ENCODE assay signal across 31 cellular contexts in genomic region chr19:46353730-46354528, GRCh38. TPM values are rescaled to one million over a fixed set of nuclear protein-coding genes. Genes with fewer than 3 reads are reported as not detected.
A peak's percentile ranks its signal among the peaks of the same experiment; 100 is the strongest.
DNase-seq lines count a peak whose midpoint lies in the region; ATAC-seq, FAIRE-seq and TF ChIP-seq lines count a peak whose summit lies in the region.
"Had no signal": no experiment of that assay in that cellular context is flagged by ENCODE, and none has a peak within 500 bp of the region (broad histone marks: within the 10 kb centered on the region; RNA-seq: fewer than 3 reads in every experiment).

No MANE protein-coding gene starts in this region.

- H3K36me3 ChIP-seq in Caco-2 (ENCODE audit: control insufficient read depth, insufficient read depth, low read length) (peaks cover 13% of the 10 kb centered on the region), K562 (ENCODE audit: control insufficient read depth, insufficient read depth, low read length) (peaks cover 90% of the 10 kb centered on the region), neuronal stem cell (replicated peaks in 1 of 2; ENCODE audit: control insufficient read depth in 2 of 2, insufficient read depth in 2 of 2, low read length in 2 of 2) (peaks cover 35 to 93% of the 10 kb centered on the region in 2 donors), lower lobe of right lung (peaks cover 49% of the 10 kb centered on the region), GM23338 (ENCODE audit: insufficient read depth) (peaks cover 23% of the 10 kb centered on the region)

- peaks cover 10% of the 10 kb centered on the region; the same call in 1 of the 2 replicates for H4K20me1 ChIP-seq in K562 (replicated peaks; ENCODE audit: control insufficient read depth, insufficient read depth, low read length)
- peaks cover 27% of the 10 kb centered on the region for H4K20me1 ChIP-seq in GM23338 (replicated peaks; ENCODE audit: insufficient read depth)

- no peak overlapping the region for H3K14ac ChIP-seq in neuronal stem cell (ENCODE audit: low read length)

- H2AK5ac ChIP-seq in neuronal stem cell (ENCODE audit: low read depth, low read length), result no peak overlapping the region

- no peak for DNase-seq in activated CD8-positive, alpha-beta memory T cell treated with anti-CD3 and anti-CD28 coated beads, Interleukin-2, amount 10 ng/mL, durations not matched to agents 7 days and 5 days
- DNase-seq in activated CD8-positive, alpha-beta memory T cell treated with anti-CD3 and anti-CD28 coated beads, Interleukin-2, amount 50 U/mL, for 4 hours, result no peak
- DNase-seq in Caco-2, result no peak
- no peak for DNase-seq in K562 (ENCODE audit: extremely low read depth in 1 of 4, low spot score in 3 of 4)
- DNase-seq in neuronal stem cell (ENCODE audit: low spot score), result no peak
- DNase-seq in GOT3 (lab: John Stamatoyannopoulos, UW), result no peak
- DNase-seq in lower lobe of right lung, result no peak
- DNase-seq in GM23338 (ENCODE audit: low spot score), result no peak
- DNase-seq: activated CD4-positive, alpha-beta T cell treated with anti-CD3 and anti-CD28 coated beads for 4 hours; activated T-cell treated with anti-CD3 and anti-CD28 coated beads, Interleukin-2, amount 50 U/mL, for 48 hours; CD4-positive, CD25-positive, alpha-beta regulatory T cell; cerebellar nuclear complex; foreskin fibroblast; H7; KG1; MG63; NCI-H1417; SIG-M5; stimulated activated CD4-positive, alpha-beta T cell treated with anti-CD3 and anti-CD28 coated beads, Interleukin-1b, Interleukin-23, amount 100 ng/mL, for 48 hours had no signal

- no peak overlapping the region for H2BK15ac ChIP-seq in neuronal stem cell (ENCODE audit: low read length)

- H3K27ac ChIP-seq in K562 (ENCODE audit: extremely low read depth, low read depth, low read length), result no peak overlapping the region
- no peak overlapping the region for H3K27ac ChIP-seq in neuronal stem cell (replicated peaks; ENCODE audit: low read length)
- H3K27ac ChIP-seq in lower lobe of right lung, result no peak overlapping the region
- H3K27ac ChIP-seq in GM23338 (ENCODE audit: low read depth), result no peak overlapping the region
- H3K27ac ChIP-seq: esophagus muscularis mucosa, vagina, VCaP had no signal

- H3K4ac ChIP-seq in neuronal stem cell (ENCODE audit: low read length), result no peak overlapping the region

- no peak overlapping the region for H3K18ac ChIP-seq in neuronal stem cell (ENCODE audit: low read length)

- H2BK120ac ChIP-seq in neuronal stem cell (ENCODE audit: low read depth, low read length), result no peak overlapping the region

- BruUV-seq in Caco-2 (replicated peaks; lab: Mats Ljungman, UMichigan) (no TSS peak), K562 (replicated peaks; lab: Mats Ljungman, UMichigan) (no TSS peak)

- ATAC-seq in activated CD8-positive, alpha-beta memory T cell treated with anti-CD3 and anti-CD28 coated beads, Interleukin-2, amount 10 ng/mL, durations not matched to agents 7 days and 5 days, result no peak
- ATAC-seq in K562 (no peak), lower lobe of right lung (no peak), GM23338 (no peak)
- ATAC-seq: GM12878; natural killer cell treated with Interleukin-12 subunit alpha and Interleukin-12 subunit beta and Interleukin-15 and Interleukin-18, amount 100 ng/mL, for 72 hours; Panc1 had no signal

- in situ Hi-C loops in K562 (cut with MboI), result no loop called here

- peaks cover 38% of the 10 kb centered on the region for H3K36me3 Mint-ChIP-seq in activated CD8-positive, alpha-beta memory T cell treated with anti-CD3 and anti-CD28 coated beads, Interleukin-2, amount 10 ng/mL, durations not matched to agents 7 days and 5 days
- H3K36me3 Mint-ChIP-seq in Caco-2 (ENCODE audit: insufficient read depth, unreplicated experiment) (peaks cover 44% of the 10 kb centered on the region), GM23338 (ENCODE audit: low read depth) (peaks cover 54% of the 10 kb centered on the region)
- H3K36me3 Mint-ChIP-seq: natural killer cell treated with Interleukin-12 subunit alpha and Interleukin-12 subunit beta and Interleukin-15 and Interleukin-18, amount 100 ng/mL, for 72 hours had no signal

- TF ChIP-seq EP300 in K562 (IDR thresholded peaks at IDR 0.05; ENCODE audit: low read length), result no peak

- POLR2A ChIA-PET in Caco-2 (lab: Charles Lee) (no interaction called here), K562 (lab: Yijun Ruan, JAX) (interaction anchor here (0.6 kb wide), 1 partner anchor 1330 kb away, joined by 3 read pairs; no protein-coding TSS in a partner anchor)

- peak overlapping the region in 1 of 2 experiments; percentile 21; a peak in 1 of 4 replicates for H3K9ac ChIP-seq in K562 (ENCODE audit: insufficient read depth in 1 of 2, low read depth in 2 of 2, low read length in 2 of 2)
- H3K9ac ChIP-seq in neuronal stem cell (ENCODE audit: low read depth, low read length, poor library complexity), result no peak overlapping the region

- H3K4me2 ChIP-seq in K562 (ENCODE audit: insufficient read depth, low read length) (no peak overlapping the region), neuronal stem cell (ENCODE audit: insufficient read depth, low read length, poor library complexity, severe bottlenecking) (no peak overlapping the region), GM23338 (no peak overlapping the region)
- H3K4me2 ChIP-seq: smooth muscle cell had no signal

- peak overlapping the region; percentile 46 for H3K27ac Mint-ChIP-seq in activated CD8-positive, alpha-beta memory T cell treated with anti-CD3 and anti-CD28 coated beads, Interleukin-2, amount 10 ng/mL, durations not matched to agents 7 days and 5 days
- peak overlapping the region; percentile 56 for H3K27ac Mint-ChIP-seq in Caco-2 (ENCODE audit: unreplicated experiment)
- no peak overlapping the region for H3K27ac Mint-ChIP-seq in GM23338
- H3K27ac Mint-ChIP-seq: stimulated activated naive CD8-positive, alpha-beta T cell treated with anti-CD3 and anti-CD28 coated beads, Interleukin-15, Interleukin-2, amounts not matched to agents 100 ng/mL and 50 ng/mL, for 24 hours had no signal

- H3K9me3 ChIP-seq in Caco-2, result no peaks in the 10 kb centered on the region
- H3K9me3 ChIP-seq in K562 (replicated peaks; ENCODE audit: control insufficient read depth, insufficient read depth, low read depth, low read length), result no peaks in the 10 kb centered on the region
- no peaks in the 10 kb centered on the region for H3K9me3 ChIP-seq in neuronal stem cell (replicated peaks in 1 of 2; ENCODE audit: control insufficient read depth in 2 of 2, insufficient read depth in 1 of 2, low read depth in 1 of 2, low read length in 2 of 2)
- no peaks in the 10 kb centered on the region for H3K9me3 ChIP-seq in lower lobe of right lung
- H3K9me3 ChIP-seq: adrenal gland, esophagus muscularis mucosa, MG63, vagina had no signal

- peaks cover 71% of the 10 kb centered on the region for H3K79me2 ChIP-seq in K562 (ENCODE audit: control insufficient read depth, insufficient read depth, low read length)
- peaks cover 71% of the 10 kb centered on the region for H3K79me2 ChIP-seq in GM23338 (replicated peaks; ENCODE audit: insufficient read depth)

- H2BK5ac ChIP-seq in neuronal stem cell (ENCODE audit: low read length), result peak overlapping the region; percentile 28

- no peaks in the 10 kb centered on the region for H3K9me1 ChIP-seq in K562 (ENCODE audit: control insufficient read depth, insufficient read depth, low read length)

- no peak for TF ChIP-seq POLR2A in K562 (conservative IDR thresholded peaks at IDR 0.05)

- H3K27me3 ChIP-seq in Caco-2 (replicated peaks; ENCODE audit: control insufficient read depth, insufficient read depth, low read length), result no peaks in the 10 kb centered on the region
- no peaks in the 10 kb centered on the region for H3K27me3 ChIP-seq in K562 (ENCODE audit: control insufficient read depth in 2 of 2, insufficient read depth in 2 of 2, low read length in 2 of 2)
- no peaks in the 10 kb centered on the region for H3K27me3 ChIP-seq in neuronal stem cell (ENCODE audit: control insufficient read depth in 3 of 3, insufficient read depth in 3 of 3, low read depth in 1 of 3, low read length in 3 of 3)
- no peaks in the 10 kb centered on the region for H3K27me3 ChIP-seq in lower lobe of right lung (ENCODE audit: low read depth)
- no peaks in the 10 kb centered on the region for H3K27me3 ChIP-seq in GM23338 (ENCODE audit: insufficient read depth)
- H3K27me3 ChIP-seq: adrenal gland, esophagus muscularis mucosa, MG63, vagina had no signal

- intact Hi-C loops in Caco-2 (cut with micrococcal nuclease; ENCODE audit: unreplicated experiment), result no loop called here
- intact Hi-C loops in K562 (cut with micrococcal nuclease), result no loop called here
- intact Hi-C loops in lower lobe of right lung (cut with DNase I), result no loop called here

- no peak overlapping the region for H4K91ac ChIP-seq in neuronal stem cell (ENCODE audit: low read depth, low read length, poor library complexity)

- FAIRE-seq in K562 (lab: Jason Lieb, UNC), result no peak
- FAIRE-seq: GM12878 had no signal

- H3F3A ChIP-seq in GM23338 (replicated peaks; ENCODE audit: low read depth), result no peaks in the 10 kb centered on the region

- no peak overlapping the region for H2BK12ac ChIP-seq in neuronal stem cell (ENCODE audit: low read length)

- H3K9me3 Mint-ChIP-seq in activated CD8-positive, alpha-beta memory T cell treated with anti-CD3 and anti-CD28 coated beads, Interleukin-2, amount 10 ng/mL, durations not matched to agents 7 days and 5 days (ENCODE audit: low read depth), result no peaks in the 10 kb centered on the region
- H3K9me3 Mint-ChIP-seq in Caco-2 (ENCODE audit: unreplicated experiment) (no peaks in the 10 kb centered on the region), GM23338 (no peaks in the 10 kb centered on the region)
- H3K9me3 Mint-ChIP-seq: CD4-positive, CD25-positive, alpha-beta regulatory T cell; natural killer cell treated with Interleukin-12 subunit alpha and Interleukin-12 subunit beta and Interleukin-15 and Interleukin-18, amount 100 ng/mL, for 72 hours; stimulated activated naive CD8-positive, alpha-beta T cell treated with anti-CD3 and anti-CD28 coated beads, Interleukin-15, Interleukin-2, amounts not matched to agents 100 ng/mL and 50 ng/mL, for 24 hours had no signal

- no peak overlapping the region for H3K4me3 ChIP-seq in Caco-2 (ENCODE audit: low read depth, low read length)
- H3K4me3 ChIP-seq in K562, result no peak overlapping the region
- peak overlapping the region in 1 of 2 donors; percentile 5 for H3K4me3 ChIP-seq in neuronal stem cell (ENCODE audit: low read length in 2 of 2)
- no peak overlapping the region for H3K4me3 ChIP-seq in lower lobe of right lung
- H3K4me3 ChIP-seq in GM23338, result no peak overlapping the region
- H3K4me3 ChIP-seq: adrenal gland, esophagus muscularis mucosa, GM12878, MG63, smooth muscle cell, vagina had no signal

- peaks cover 59% of the 10 kb centered on the region for H3K4me1 Mint-ChIP-seq in activated CD8-positive, alpha-beta memory T cell treated with anti-CD3 and anti-CD28 coated beads, Interleukin-2, amount 10 ng/mL, durations not matched to agents 7 days and 5 days
- peaks cover 12% of the 10 kb centered on the region for H3K4me1 Mint-ChIP-seq in Caco-2 (ENCODE audit: low read depth, unreplicated experiment)
- peaks cover 29% of the 10 kb centered on the region for H3K4me1 Mint-ChIP-seq in GM23338

- no peak for TF ChIP-seq RAD21 in K562 (CRISPR knock-in tag; conservative IDR thresholded peaks at IDR 0.05 in 1 of 2, IDR thresholded peaks at IDR 0.05 in 1 of 2)

- H2AFZ ChIP-seq in K562 (ENCODE audit: low read depth, low read length), result no peak overlapping the region
- H2AFZ ChIP-seq in neuronal stem cell (ENCODE audit: low read length), result no peak overlapping the region
- H2AFZ ChIP-seq in GM23338, result no peak overlapping the region

- H3K4me1 ChIP-seq in Caco-2 (peaks cover 43% of the 10 kb centered on the region), K562 (replicated peaks in 1 of 2; ENCODE audit: control insufficient read depth in 2 of 2, insufficient read depth in 2 of 2, low read length in 2 of 2) (peaks cover 15 to 38% of the 10 kb centered on the region in 2 experiments), neuronal stem cell (ENCODE audit: control insufficient read depth in 2 of 2, insufficient read depth in 1 of 2, low read depth in 1 of 2, low read length in 2 of 2) (peaks cover 0 to 5% of the 10 kb centered on the region in 2 donors), lower lobe of right lung (peaks cover 35% of the 10 kb centered on the region), GM23338 (ENCODE audit: insufficient read depth) (peaks cover 21% of the 10 kb centered on the region)

- CTCF ChIA-PET in activated CD8-positive, alpha-beta memory T cell treated with anti-CD3 and anti-CD28 coated beads, Interleukin-2, amount 10 ng/mL, durations not matched to agents 7 days and 5 days (lab: Charles Lee), result interaction anchor here (1.0 kb wide), 1 partner anchor 74 kb away, joined by 3 read pairs; no protein-coding TSS in a partner anchor
- CTCF ChIA-PET in Caco-2 (lab: Charles Lee) (no interaction called here), K562 (lab: Yijun Ruan, JAX; ENCODE audit: low intra/inter-chr PET ratio) (no interaction called here)

- H3K9me2 ChIP-seq in GM23338 (ENCODE audit: insufficient read depth), result no peaks in the 10 kb centered on the region

- H3K27me3 Mint-ChIP-seq in activated CD8-positive, alpha-beta memory T cell treated with anti-CD3 and anti-CD28 coated beads, Interleukin-2, amount 10 ng/mL, durations not matched to agents 7 days and 5 days, result no peaks in the 10 kb centered on the region
- no peaks in the 10 kb centered on the region for H3K27me3 Mint-ChIP-seq in Caco-2 (ENCODE audit: insufficient read depth, unreplicated experiment)
- peaks cover 15% of the 10 kb centered on the region for H3K27me3 Mint-ChIP-seq in GM23338 (ENCODE audit: insufficient read depth, low read depth, poor library complexity)
- H3K27me3 Mint-ChIP-seq: CD4-positive, CD25-positive, alpha-beta regulatory T cell; natural killer cell treated with Interleukin-12 subunit alpha and Interleukin-12 subunit beta and Interleukin-15 and Interleukin-18, amount 100 ng/mL, for 72 hours; stimulated activated naive CD8-positive, alpha-beta T cell treated with anti-CD3 and anti-CD28 coated beads, Interleukin-15, Interleukin-2, amounts not matched to agents 100 ng/mL and 50 ng/mL, for 24 hours had no signal

- H3K79me1 ChIP-seq in neuronal stem cell (ENCODE audit: low read depth, low read length), result peaks cover 19% of the 10 kb centered on the region

- WGBS in K562 (ENCODE audit: insufficient coverage, low coverage, missing lambda C conversion rate), result 98% methylated on average over 25 of the region's 28 CpGs
- WGBS in neuronal stem cell (ENCODE audit: extremely low coverage in 2 of 2, insufficient read length in 2 of 2, insufficient replicate concordance in 1 of 2), 2 donors, result no CpG with 5 or more reads among the region's 28 CpGs

- H3K23ac ChIP-seq in neuronal stem cell (ENCODE audit: low read depth, low read length, poor library complexity), result peak overlapping the region; percentile 52

- TF ChIP-seq CTCF in Caco-2 (IDR thresholded peaks at IDR 0.05; ENCODE audit: insufficient read depth in 1 of 2, low read depth in 1 of 2, low read length in 1 of 2, severe bottlenecking in 1 of 2, unreplicated experiment in 1 of 2), result no peak
- no peak for TF ChIP-seq CTCF in K562 (IDR thresholded peaks at IDR 0.05 in 2 of 3, conservative IDR thresholded peaks at IDR 0.05 in 1 of 3; ENCODE audit: insufficient read depth in 2 of 3, low read depth in 1 of 3, low read length in 3 of 3)
- no peak for TF ChIP-seq CTCF in lower lobe of right lung (IDR thresholded peaks at IDR 0.05)
- TF ChIP-seq CTCF in GM23338 (conservative IDR thresholded peaks at IDR 0.05; ENCODE audit: low read depth in 2 of 2), result no peak

- no peak overlapping the region for H4K8ac ChIP-seq in neuronal stem cell (ENCODE audit: low read depth, low read length)

- no peak overlapping the region for H3K4me3 Mint-ChIP-seq in activated CD8-positive, alpha-beta memory T cell treated with anti-CD3 and anti-CD28 coated beads, Interleukin-2, amount 10 ng/mL, durations not matched to agents 7 days and 5 days
- H3K4me3 Mint-ChIP-seq in Caco-2 (ENCODE audit: unreplicated experiment), result no peak overlapping the region
- H3K4me3 Mint-ChIP-seq in GM23338, result no peak overlapping the region
- H3K4me3 Mint-ChIP-seq: natural killer cell treated with Interleukin-12 subunit alpha and Interleukin-12 subunit beta and Interleukin-15 and Interleukin-18, amount 100 ng/mL, for 72 hours; stimulated activated naive CD8-positive, alpha-beta T cell treated with anti-CD3 and anti-CD28 coated beads, Interleukin-15, Interleukin-2, amounts not matched to agents 100 ng/mL and 50 ng/mL, for 24 hours had no signal

RNA-seq across cellular contexts. Expression of gene PPP5C, which starts 7.0 kb away (rescaled TPM):
- 100 to 1,000 TPM in 1 of 2 experiments, 10 to 100 TPM in 1; 99.2 to 110 TPM for total RNA-seq in activated CD8-positive, alpha-beta memory T cell treated with anti-CD3 and anti-CD28 coated beads, Interleukin-2, amount 10 ng/mL, durations not matched to agents 7 days and 5 days
- total RNA-seq in Caco-2 (2022) (120 and 130 TPM in 2 replicates), K562 (2014; rRNA removed) (109 and 143 TPM in 2 replicates), K562 (2014; rRNA removed; fragmentation: Illumina TruSeq; extraction: Trizol) (60.3 and 69.4 TPM in 2 replicates), K562 (2015; rRNA removed; fragmentation: Illumina TruSeq; extraction: Trizol) (86.3 and 88.6 TPM in 2 replicates), K562 (2021) (99.9 and 108 TPM in 2 replicates), lower lobe of right lung (48.9 TPM)
- total RNA-seq in K562 (2011; cell fraction: chromatin; rRNA removed; ENCODE audit: low replicate concordance), result 203 and 276 TPM in 2 replicates
- total RNA-seq in K562 (2011; cell fraction: nucleolus; rRNA removed), result 178 and 192 TPM in 2 replicates
- total RNA-seq in K562 (2011; cell fraction: nucleoplasm; rRNA removed), result 188 and 196 TPM in 2 replicates
- polyA plus RNA-seq in K562 (2011; rRNA removed) (131 and 136 TPM in 2 replicates), K562 (2014; fragmentation: Illumina TruSeq; extraction: Trizol) (163 and 166 TPM in 2 replicates), K562 (2014; fragmentation: Nextera tagmentation; extraction: Ambion mirVana) (1 to 10 TPM; 1.9 to 4.9 TPM), K562 (2014; rRNA removed) (134 and 145 TPM in 2 replicates), GM23338 (2016; fragmentation: Nextera tagmentation; extraction: Ambion mirVana) (45.3 and 51.6 TPM in 2 replicates)
- 165 and 193 TPM in 2 replicates for polyA plus RNA-seq in K562 (2011; cell fraction: cytosol; rRNA removed)
- 282 and 334 TPM in 2 replicates for polyA plus RNA-seq in K562 (2011; cell fraction: nucleus; rRNA removed)
- polyA plus RNA-seq in K562 (2012), result 81.0 and 88.2 TPM in 2 replicates
- 119 and 149 TPM in 2 replicates for polyA minus RNA-seq in K562 (2011; rRNA and poly(A)+ RNA removed)
- polyA minus RNA-seq in K562 (2011; cell fraction: cytosol; rRNA and poly(A)+ RNA removed), result 72.9 and 88.8 TPM in 2 replicates
- polyA minus RNA-seq in K562 (2011; cell fraction: nucleus; rRNA and poly(A)+ RNA removed), result 84.4 and 101 TPM in 2 replicates
- polyA plus RNA-seq in neuronal stem cell (2013, experiment 1 of 2), result 79.2 TPM
- 78.7 TPM for polyA plus RNA-seq in neuronal stem cell (2013, experiment 2 of 2)
- 111 and 123 TPM in 2 replicates for total RNA-seq in GM23338 (2014; rRNA removed; shearing (Covaris generic))

RNA-seq across cellular contexts. Expression of gene HIF3A, which starts 57.1 kb away (rescaled TPM):
- not detected for total RNA-seq in activated CD8-positive, alpha-beta memory T cell treated with anti-CD3 and anti-CD28 coated beads, Interleukin-2, amount 10 ng/mL, durations not matched to agents 7 days and 5 days
- total RNA-seq in Caco-2 (2022), result 5.2 and 5.4 TPM in 2 replicates
- total RNA-seq in K562 (2011; cell fraction: chromatin; rRNA removed; ENCODE audit: low replicate concordance), result not detected in 2 replicates
- not detected in 2 replicates for total RNA-seq in K562 (2011; cell fraction: nucleolus; rRNA removed)
- not detected in 2 replicates for total RNA-seq in K562 (2011; cell fraction: nucleoplasm; rRNA removed)
- not detected in 2 replicates for total RNA-seq in K562 (2014; rRNA removed)
- total RNA-seq in K562 (2014; rRNA removed; fragmentation: Illumina TruSeq; extraction: Trizol), result not detected in 2 replicates
- total RNA-seq in K562 (2015; rRNA removed; fragmentation: Illumina TruSeq; extraction: Trizol), result not detected in 2 replicates
- total RNA-seq in K562 (2021), result 0.29 TPM in 1 of 2 replicates, not detected in the other
- not detected in 2 replicates for polyA plus RNA-seq in K562 (2011; rRNA removed)
- 0.09 TPM in 1 of 2 replicates, not detected in the other for polyA plus RNA-seq in K562 (2011; cell fraction: cytosol; rRNA removed)
- polyA plus RNA-seq in K562 (2011; cell fraction: nucleus; rRNA removed), result not detected in 2 replicates
- polyA plus RNA-seq in K562 (2012), result 0.04 TPM in 1 of 2 replicates, not detected in the other
- not detected in 2 replicates for polyA plus RNA-seq in K562 (2014; fragmentation: Illumina TruSeq; extraction: Trizol)
- polyA plus RNA-seq in K562 (2014; fragmentation: Nextera tagmentation; extraction: Ambion mirVana), result not detected
- polyA plus RNA-seq in K562 (2014; rRNA removed), result not detected in 2 replicates
- polyA minus RNA-seq in K562 (2011; rRNA and poly(A)+ RNA removed), result not detected in 2 replicates
- not detected in 2 replicates for polyA minus RNA-seq in K562 (2011; cell fraction: cytosol; rRNA and poly(A)+ RNA removed)
- not detected in 2 replicates for polyA minus RNA-seq in K562 (2011; cell fraction: nucleus; rRNA and poly(A)+ RNA removed)
- 26.2 TPM for polyA plus RNA-seq in neuronal stem cell (2013, experiment 1 of 2)
- 28.6 TPM for polyA plus RNA-seq in neuronal stem cell (2013, experiment 2 of 2)
- 64.1 TPM for total RNA-seq in lower lobe of right lung
- 34.1 and 70.5 TPM in 2 replicates for total RNA-seq in GM23338 (2014; rRNA removed; shearing (Covaris generic))
- polyA plus RNA-seq in GM23338 (2016; fragmentation: Nextera tagmentation; extraction: Ambion mirVana), result 20.4 and 20.8 TPM in 2 replicates
- total RNA-seq: A172; activated CD8-positive, alpha-beta memory T cell treated with anti-CD3 and anti-CD28 coated beads for 36 hours; CD4-positive, CD25-positive, alpha-beta regulatory T cell; natural killer cell treated with Interleukin-12 subunit alpha and Interleukin-12 subunit beta and Interleukin-15 and Interleukin-18, amount 100 ng/mL, for 72 hours; osteoblast had no signal
- polyA plus RNA-seq: CD4-positive, CD25-positive, alpha-beta regulatory T cell had no signal

RNA-seq across cellular contexts. Expression of gene CCDC8, which starts 59.4 kb away (rescaled TPM):
- not detected for total RNA-seq in activated CD8-positive, alpha-beta memory T cell treated with anti-CD3 and anti-CD28 coated beads, Interleukin-2, amount 10 ng/mL, durations not matched to agents 7 days and 5 days
- total RNA-seq in Caco-2 (2022) (0.18 and 0.37 TPM in 2 replicates), K562 (2014; rRNA removed) (30.8 and 32.4 TPM in 2 replicates), K562 (2014; rRNA removed; fragmentation: Illumina TruSeq; extraction: Trizol) (6.6 and 9.7 TPM in 2 replicates), K562 (2015; rRNA removed; fragmentation: Illumina TruSeq; extraction: Trizol) (21.6 and 22.3 TPM in 2 replicates), K562 (2021) (21.9 and 22.5 TPM in 2 replicates), lower lobe of right lung (9.1 TPM)
- 10.0 and 21.6 TPM in 2 replicates for total RNA-seq in K562 (2011; cell fraction: chromatin; rRNA removed; ENCODE audit: low replicate concordance)
- 20.5 and 23.5 TPM in 2 replicates for total RNA-seq in K562 (2011; cell fraction: nucleolus; rRNA removed)
- total RNA-seq in K562 (2011; cell fraction: nucleoplasm; rRNA removed), result 15.2 and 15.6 TPM in 2 replicates
- polyA plus RNA-seq in K562 (2011; rRNA removed) (8.0 and 9.1 TPM in 2 replicates), K562 (2014; fragmentation: Illumina TruSeq; extraction: Trizol) (15.6 and 17.8 TPM in 2 replicates), K562 (2014; fragmentation: Nextera tagmentation; extraction: Ambion mirVana) (1 to 10 TPM in 1 of 2 experiments, under 1 TPM in 1; 0.68 to 1.5 TPM), K562 (2014; rRNA removed) (19.9 and 20.8 TPM in 2 replicates), GM23338 (2016; fragmentation: Nextera tagmentation; extraction: Ambion mirVana) (5.6 and 6.0 TPM in 2 replicates)
- 7.9 and 13.0 TPM in 2 replicates for polyA plus RNA-seq in K562 (2011; cell fraction: cytosol; rRNA removed)
- 6.3 and 8.5 TPM in 2 replicates for polyA plus RNA-seq in K562 (2011; cell fraction: nucleus; rRNA removed)
- polyA plus RNA-seq in K562 (2012), result 13.6 and 17.1 TPM in 2 replicates
- polyA minus RNA-seq in K562 (2011; rRNA and poly(A)+ RNA removed), result 6.3 and 7.7 TPM in 2 replicates
- polyA minus RNA-seq in K562 (2011; cell fraction: cytosol; rRNA and poly(A)+ RNA removed), result 9.2 and 11.5 TPM in 2 replicates
- 6.5 and 12.2 TPM in 2 replicates for polyA minus RNA-seq in K562 (2011; cell fraction: nucleus; rRNA and poly(A)+ RNA removed)
- polyA plus RNA-seq in neuronal stem cell (2013, experiment 1 of 2), result 7.0 TPM
- 7.6 TPM for polyA plus RNA-seq in neuronal stem cell (2013, experiment 2 of 2)
- total RNA-seq in GM23338 (2014; rRNA removed; shearing (Covaris generic)), result 16.5 and 17.4 TPM in 2 replicates
- total RNA-seq: A172; activated CD8-positive, alpha-beta memory T cell treated with anti-CD3 and anti-CD28 coated beads for 36 hours; CD4-positive, CD25-positive, alpha-beta regulatory T cell; natural killer cell treated with Interleukin-12 subunit alpha and Interleukin-12 subunit beta and Interleukin-15 and Interleukin-18, amount 100 ng/mL, for 72 hours had no signal
- polyA plus RNA-seq: CD4-positive, CD25-positive, alpha-beta regulatory T cell had no signal
